In genomic region chr12:42560977-42561376, GRCh38 we compare ENCODE assay signal across 26 cellular contexts. TPM values are rescaled to one million over a fixed set of nuclear protein-coding genes. Genes with fewer than 3 reads are reported as not detected.
"Had no signal": no experiment of that assay in that cellular context is flagged by ENCODE, and none has a peak within 500 bp of the region (broad histone marks: within the 10 kb centered on the region; RNA-seq: fewer than 3 reads in every experiment).

No MANE protein-coding gene starts in this region.

- H3K9me3 ChIP-seq: sigmoid colon, spleen, testis, vagina had no signal

- H3K4me1 ChIP-seq: testis, vagina had no signal

- H3K4me1 Mint-ChIP-seq: activated CD4-positive, alpha-beta T cell treated with anti-CD3 and anti-CD28 coated beads, Interleukin-2, amount 10 ng/mL, durations not matched to agents 7 days and 5 days; activated naive CD8-positive, alpha-beta T cell treated with anti-CD3 and anti-CD28 coated beads, Interleukin-2, amount 50 U/mL, for 24 hours had no signal

- DNase-seq: activated CD4-positive, alpha-beta T cell treated with anti-CD3 and anti-CD28 coated beads, Interleukin-2, amount 10 ng/mL, durations not matched to agents 7 days and 5 days; activated CD8-positive, alpha-beta T cell treated with anti-CD3 and anti-CD28 coated beads for 36 hours; activated gamma-delta T cell; activated naive CD4-positive, alpha-beta T cell treated with anti-CD3 and anti-CD28 coated beads, Interleukin-2, amount 50 U/mL, for 16 hours; activated naive CD8-positive, alpha-beta T cell treated with anti-CD3 and anti-CD28 coated beads, Interleukin-2, amount 50 U/mL, for 24 hours; aorta; caudate nucleus; dermis blood vessel endothelial cell; effector memory CD4-positive, alpha-beta T cell; foreskin melanocyte; hippocampal formation; kidney glomerular epithelial cell; occipital lobe; sigmoid colon; spleen; stimulated activated CD4-positive, alpha-beta T cell treated with anti-CD3 and anti-CD28 coated beads, Interleukin-4, amount 100 ng/mL, for 1 hour; stimulated activated naive CD4-positive, alpha-beta T cell; testis had no signal

- H3K36me3 ChIP-seq: sigmoid colon, spleen, vagina had no signal

- ATAC-seq: activated CD4-positive, CD25-positive, alpha-beta regulatory T cell treated with anti-CD3 and anti-CD28 coated beads, Interleukin-2, amount 50 U/mL, for 24 hours; activated CD8-positive, alpha-beta T cell treated with anti-CD3 and anti-CD28 coated beads for 36 hours; activated naive CD8-positive, alpha-beta T cell treated with anti-CD3 and anti-CD28 coated beads, Interleukin-2, amount 50 U/mL, for 24 hours had no signal

- H3K4me3 Mint-ChIP-seq: activated CD4-positive, alpha-beta T cell treated with anti-CD3 and anti-CD28 coated beads, Interleukin-2, amount 10 ng/mL, durations not matched to agents 7 days and 5 days; activated CD8-positive, alpha-beta T cell treated with anti-CD3 and anti-CD28 coated beads for 36 hours; activated naive CD8-positive, alpha-beta T cell treated with anti-CD3 and anti-CD28 coated beads, Interleukin-2, amount 50 U/mL, for 24 hours; activated T-helper 1 cell treated with anti-CD3 and anti-CD28 coated beads, Interleukin-12 subunit alpha, Interleukin-12 subunit beta, Interleukin-2, Interleukin-4 antibody, amounts not matched to agents 30 ng/mL and 10 ng/mL and 1 ng/mL, durations not matched to agents 14 hours and 24 hours and 36 hours; brain; neural crest cell; T-helper 2 cell treated with Interferon-gamma antibody and Interleukin-4, amounts not matched to agents 5 μg/mL and 100 μg/mL, for 36 hours; type B pancreatic cell had no signal

- H3K27me3 ChIP-seq: sigmoid colon, spleen, testis, vagina had no signal

- H3K4me3 ChIP-seq: sigmoid colon, spleen, testis, vagina had no signal

- H3K9me3 Mint-ChIP-seq: activated CD4-positive, alpha-beta T cell treated with anti-CD3 and anti-CD28 coated beads, Interleukin-2, amount 10 ng/mL, durations not matched to agents 7 days and 5 days; activated CD8-positive, alpha-beta T cell treated with anti-CD3 and anti-CD28 coated beads for 36 hours; activated naive CD8-positive, alpha-beta T cell treated with anti-CD3 and anti-CD28 coated beads, Interleukin-2, amount 50 U/mL, for 24 hours; activated T-helper 1 cell treated with anti-CD3 and anti-CD28 coated beads, Interleukin-12 subunit alpha, Interleukin-12 subunit beta, Interleukin-2, Interleukin-4 antibody, amounts not matched to agents 30 ng/mL and 10 ng/mL and 1 ng/mL, durations not matched to agents 14 hours and 24 hours and 36 hours; brain; neural crest cell; T-helper 2 cell treated with Interferon-gamma antibody and Interleukin-4, amounts not matched to agents 5 μg/mL and 100 μg/mL, for 36 hours; type B pancreatic cell had no signal

- H3K27ac Mint-ChIP-seq: activated CD4-positive, alpha-beta T cell treated with anti-CD3 and anti-CD28 coated beads, Interleukin-2, amount 10 ng/mL, durations not matched to agents 7 days and 5 days; activated CD8-positive, alpha-beta T cell treated with anti-CD3 and anti-CD28 coated beads for 36 hours; activated naive CD8-positive, alpha-beta T cell treated with anti-CD3 and anti-CD28 coated beads, Interleukin-2, amount 50 U/mL, for 24 hours; activated T-helper 1 cell treated with anti-CD3 and anti-CD28 coated beads, Interleukin-12 subunit alpha, Interleukin-12 subunit beta, Interleukin-2, Interleukin-4 antibody, amounts not matched to agents 30 ng/mL and 10 ng/mL and 1 ng/mL, durations not matched to agents 14 hours and 24 hours and 36 hours; brain; T-helper 2 cell treated with Interferon-gamma antibody and Interleukin-4, amounts not matched to agents 5 μg/mL and 100 μg/mL, for 36 hours; type B pancreatic cell had no signal

- H3K27ac ChIP-seq: sigmoid colon, spleen, testis, vagina, VCaP had no signal

- H3K27me3 Mint-ChIP-seq: activated CD8-positive, alpha-beta T cell treated with anti-CD3 and anti-CD28 coated beads for 36 hours; activated naive CD8-positive, alpha-beta T cell treated with anti-CD3 and anti-CD28 coated beads, Interleukin-2, amount 50 U/mL, for 24 hours had no signal

RNA-seq across cellular contexts. Expression of gene PRICKLE1, which starts 28.6 kb away (rescaled TPM):
- total RNA-seq: activated CD8-positive, alpha-beta T cell treated with anti-CD3 and anti-CD28 coated beads for 36 hours had no signal
